ENCODE assay signal across 1 cellular context in genomic region chr5:154648706-154649105, GRCh38.
TF ChIP-seq lines count a peak whose summit lies in the region.

No MANE protein-coding gene starts in this region.

TF ChIP-seq in K562, 482 proteins besides CTCF, POLR2A, EP300 and RAD21 (continued from another document and continues in another):
- TF ChIP-seq SAFB2 (IDR thresholded peaks at IDR 0.05; ENCODE audit: borderline replicate concordance, low read depth, low read length, severe bottlenecking) (no peak), RBM17 (IDR thresholded peaks at IDR 0.05; ENCODE audit: borderline replicate concordance, low read depth, low read length) (no peak), MED1 (CRISPR knock-in tag; IDR thresholded peaks at IDR 0.05; ENCODE audit: borderline replicate concordance) (no peak), HBP1 (CRISPR knock-in tag; IDR thresholded peaks at IDR 0.05) (no peak), RBM14 (IDR thresholded peaks at IDR 0.05; ENCODE audit: borderline replicate concordance, insufficient read depth, low read depth, low read length) (no peak), ZBTB17 (CRISPR knock-in tag; IDR thresholded peaks at IDR 0.05) (0 out of 2 replicates have a peak, but pooled peaks have one; percentile 23), FOXP4 (CRISPR knock-in tag; IDR thresholded peaks at IDR 0.05; ENCODE audit: borderline replicate concordance) (no peak), MAFK (IDR thresholded peaks at IDR 0.05; ENCODE audit: low read length) (no peak), ZNF518B (CRISPR knock-in tag; IDR thresholded peaks at IDR 0.05) (no peak), HDGF (IDR thresholded peaks at IDR 0.05) (no peak), RREB1 (CRISPR knock-in tag; IDR thresholded peaks at IDR 0.05) (no peak), KDM4B (IDR thresholded peaks at IDR 0.05; ENCODE audit: borderline replicate concordance in 2 of 2, low read depth in 1 of 2) (no peak), TEAD4 (IDR thresholded peaks at IDR 0.05; ENCODE audit: low read length) (peak; percentile 83), TEAD4 (CRISPR knock-in tag; IDR thresholded peaks at IDR 0.05; ENCODE audit: borderline replicate concordance) (no peak), CCAR2 (IDR thresholded peaks at IDR 0.05; ENCODE audit: low read depth, low read length) (no peak), TAL1 (IDR thresholded peaks at IDR 0.05) (peak; percentile 64), NFE2 (IDR thresholded peaks at IDR 0.05; ENCODE audit: low read depth) (peak; percentile 78), MBD1 (CRISPR knock-in tag; IDR thresholded peaks at IDR 0.05) (no peak), MTA1 (IDR thresholded peaks at IDR 0.05; ENCODE audit: borderline replicate concordance) (no peak), ZHX1 (conservative IDR thresholded peaks at IDR 0.05; ENCODE audit: low read length) (no peak), HMBOX1 (IDR thresholded peaks at IDR 0.05) (no peak), MXI1 (IDR thresholded peaks at IDR 0.05; ENCODE audit: low read depth, low read length) (no peak), ZNF592 (IDR thresholded peaks at IDR 0.05) (peak; percentile 67), SNIP1 (IDR thresholded peaks at IDR 0.05; ENCODE audit: low read depth) (no peak), EP400 (IDR thresholded peaks at IDR 0.05) (0 out of 2 replicates have a peak, but pooled peaks have one; percentile 45), TAF7 (tag; IDR thresholded peaks at IDR 0.05) (no peak), ZFPM2 (CRISPR knock-in tag; IDR thresholded peaks at IDR 0.05) (no peak), COPS2 (conservative IDR thresholded peaks at IDR 0.05) (no peak), NCOA2 (IDR thresholded peaks at IDR 0.05; ENCODE audit: partially characterized antibody in 2 of 2) (no peak), HNRNPL (IDR thresholded peaks at IDR 0.05; ENCODE audit: low read depth, low read length) (no peak)
